8 cellular contexts compared by ENCODE assay signal in genomic region chr10:100345570-100346330, GRCh38. TPM values are rescaled to one million over a fixed set of nuclear protein-coding genes. Genes with fewer than 3 reads are reported as not detected.
DNase-seq lines count a peak whose midpoint lies in the region; ATAC-seq and TF ChIP-seq lines count a peak whose summit lies in the region.

No MANE protein-coding gene starts in this region.

- H3K36me3 Mint-ChIP-seq in natural killer cell = no peaks in the 10 kb centered on the region

- peak overlapping the region; percentile 93 for H3K9ac ChIP-seq in ES-I3 (ENCODE audit: low read depth, low read length)
- peak overlapping the region; percentile 87 for H3K9ac ChIP-seq in NT2/D1 (ENCODE audit: insufficient read length, low read depth)

- H3K27ac Mint-ChIP-seq in natural killer cell = peak overlapping the region; percentile 48 to 68

- H3K9me3 ChIP-seq in ES-I3 (ENCODE audit: control insufficient read depth, insufficient read depth, low read length) (no peaks in the 10 kb centered on the region), NT2/D1 (ENCODE audit: insufficient read depth, low read length) (no peaks in the 10 kb centered on the region)

- intact Hi-C loops in dorsolateral prefrontal cortex (cut with DNase I) (loop anchor here (2.0 to 10.0 kb wide), 2 partner anchors 27 to 179 kb away; partner anchors contain the start of gene NDUFB8 (in 1 of the 2)), natural killer cell (cut with micrococcal nuclease) (no loop called here)

- H3K4me1 ChIP-seq in ES-I3 (ENCODE audit: insufficient read depth, low read length) = peaks cover 17% of the 10 kb centered on the region
- H3K4me1 ChIP-seq in NT2/D1 (ENCODE audit: insufficient read depth, insufficient read length) = peaks cover 8% of the 10 kb centered on the region

- H3K27me3 Mint-ChIP-seq in natural killer cell (ENCODE audit: low read depth in 2 of 2) = peaks cover 0 to 5% of the 10 kb centered on the region in 2 donors

- peak overlapping the region in 58 of 59 donors; percentile 30 to 99 (median 97) for H3K27ac ChIP-seq in dorsolateral prefrontal cortex

- H3K36me3 ChIP-seq in ES-I3 (ENCODE audit: insufficient read depth, low read length) (peaks cover 27% of the 10 kb centered on the region), NT2/D1 (ENCODE audit: insufficient read depth, insufficient read length, low read length) (peaks cover 28% of the 10 kb centered on the region)

- H3K27me3 ChIP-seq in NT2/D1 (ENCODE audit: insufficient read depth, insufficient read length) = no peaks in the 10 kb centered on the region
- H3K27me3 ChIP-seq in dorsolateral prefrontal cortex = no peaks in the 10 kb centered on the region

- H3K9me3 Mint-ChIP-seq in natural killer cell = no peaks in the 10 kb centered on the region

- no peak for ATAC-seq in natural killer cell
- ATAC-seq in HG02870 (IDR thresholded peaks at IDR 0.05; ENCODE audit: unreplicated experiment) = no peak
- no peak for ATAC-seq in HG03442 (IDR thresholded peaks at IDR 0.05; ENCODE audit: unreplicated experiment)
- no peak for ATAC-seq in HG02973 (IDR thresholded peaks at IDR 0.05; ENCODE audit: unreplicated experiment)

- DNase-seq in NT2/D1 (ENCODE audit: low read depth, low spot score) (no peak), dorsolateral prefrontal cortex (no peak), natural killer cell (no peak), iPS-NIHi11 (ENCODE audit: low spot score) (no peak)

- peak overlapping the region; percentile 95 for H3K4me3 ChIP-seq in NT2/D1 (ENCODE audit: insufficient read length, low read depth)
- peak overlapping the region; percentile 61 to 97 (median 89) for H3K4me3 ChIP-seq in dorsolateral prefrontal cortex

- H3K4me1 Mint-ChIP-seq in natural killer cell = peaks cover 25 to 39% of the 10 kb centered on the region in 2 donors

- H3K4me3 Mint-ChIP-seq in natural killer cell = peak overlapping the region; percentile 82

- no peak for TF ChIP-seq CTCF in dorsolateral prefrontal cortex (IDR thresholded peaks at IDR 0.05 in 54 of 56, conservative IDR thresholded peaks at IDR 0.05 in 2 of 56; ENCODE audit: low read depth in 1 of 56, partially characterized antibody in 56 of 56)
- TF ChIP-seq CTCF in natural killer cell (IDR thresholded peaks at IDR 0.05) = no peak

RNA-seq across cellular contexts. Expression of gene SCD, which starts 1.3 kb away (rescaled TPM):
- 1,000 to 10,000 TPM in 2 of 120 experiments, 100 to 1,000 TPM in 118; 133 to 1,473 (median 374) TPM for total RNA-seq in dorsolateral prefrontal cortex
- 10 to 100 TPM in 1 of 3 donors, 1 to 10 TPM in 2; 3.5 to 10.1 (median 3.8) TPM for total RNA-seq in natural killer cell

RNA-seq across cellular contexts. Expression of gene PKD2L1, which starts 15.7 kb away (rescaled TPM):
- total RNA-seq in dorsolateral prefrontal cortex (10 to 100 TPM in 9 of 120 experiments, 1 to 10 TPM in 108, under 1 TPM in 3; 0.25 to 18.1 (median 4.4) TPM), natural killer cell (not detected)

RNA-seq across cellular contexts. Expression of gene BLOC1S2, which starts 59.3 kb away (rescaled TPM):
- total RNA-seq in dorsolateral prefrontal cortex (10 to 100 TPM; 29.3 to 92.1 (median 61.9) TPM), natural killer cell (10 to 100 TPM; 36.7 to 63.7 (median 60.4) TPM)

Comparison
In these comparisons a context has a peak if more than half of its experiments do, and no peak if none do; other contexts are left out.
1. RNA of gene SCD, which starts 1.3 kb away (total RNA-seq): 133 to 1,473 TPM in dorsolateral prefrontal cortex; 3.5 to 10.1 TPM in natural killer cell; every median in the first group is over 10 times any median in the second.